ENCODE assay signal across 35 cellular contexts in the genomic region with DNA sequence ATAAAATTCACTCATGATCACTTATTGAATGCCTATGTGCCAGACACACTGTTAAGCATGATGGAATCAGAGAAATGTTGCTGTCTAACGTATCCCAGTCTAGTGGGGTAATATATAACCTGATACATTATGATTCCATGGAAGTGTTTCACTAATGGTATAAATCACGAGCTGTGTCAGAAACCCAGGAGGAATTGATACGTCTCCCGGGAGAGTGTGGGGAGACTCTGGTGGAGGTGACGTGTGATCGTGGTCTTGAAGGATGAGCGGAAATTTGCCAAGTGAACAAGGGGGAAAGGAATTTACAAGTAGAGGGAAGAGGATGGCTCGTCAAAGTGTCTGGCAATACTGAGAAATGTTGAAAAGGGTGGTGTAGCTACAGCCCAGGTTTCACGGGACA. TPM values are rescaled to one million over a fixed set of nuclear protein-coding genes. Genes with fewer than 3 reads are reported as not detected.
DNase-seq lines count a peak whose midpoint lies in the region; ATAC-seq, FAIRE-seq and TF ChIP-seq lines count a peak whose summit lies in the region.
"Had no signal": no experiment of that assay in that cellular context is flagged by ENCODE, and none has a peak within 500 bp of the region (broad histone marks: within the 10 kb centered on the region; RNA-seq: fewer than 3 reads in every experiment).

No MANE protein-coding gene starts in this region.

- H3K9me3 ChIP-seq in H1 (ENCODE audit: insufficient read depth in 2 of 2, low read depth in 1 of 2, low read length in 1 of 2), result no peaks in the 10 kb centered on the region
- no peaks in the 10 kb centered on the region for H3K9me3 ChIP-seq in osteoblast (ENCODE audit: low read depth, low read length)

- no peak for FAIRE-seq in H1 (lab: Jason Lieb, UNC)
- FAIRE-seq: A204.1, colon, GM12891 had no signal

- 95% methylated on average over 9 of the region's 9 CpGs; no CpG with 5 or more reads in 1 of the 2 experiments for WGBS in H1 (ENCODE audit: extremely low coverage in 1 of 2, insufficient coverage in 1 of 2, insufficient read length in 1 of 2, insufficient replicate concordance in 2 of 2, low coverage in 1 of 2, low lambda C conversion rate in 2 of 2, missing lambda C conversion rate in 1 of 2), 2 experiments

- H4K20me1 ChIP-seq in H1 (replicated peaks in 1 of 2; ENCODE audit: control insufficient read depth in 1 of 2, insufficient read depth in 2 of 2, low read length in 2 of 2), result no peaks in the 10 kb centered on the region
- no peaks in the 10 kb centered on the region for H4K20me1 ChIP-seq in osteoblast (ENCODE audit: insufficient read depth, low read length)

- CTCF ChIA-PET in H1 (lab: Charles Lee; ENCODE audit: partially characterized antibody), result interaction anchor here (0.6 to 3.2 kb wide), 4 partner anchors 11 to 157 kb away, joined by 3 to 20 read pairs (median 3); a partner anchor contains a TSS

- peaks cover 10% of the 10 kb centered on the region for H3K4me1 Mint-ChIP-seq in stimulated activated naive CD8-positive, alpha-beta T cell treated with anti-CD3 and anti-CD28 coated beads, Interleukin-15, amount 100 ng/mL, for 72 hours

- H3K4me2 ChIP-seq in H1 (ENCODE audit: insufficient read depth in 1 of 2, low read depth in 2 of 2, low read length in 2 of 2) (no peak overlapping the region), osteoblast (ENCODE audit: insufficient read depth, low read length) (peak overlapping the region; percentile 57)
- H3K4me2 ChIP-seq: KMS-11, neural progenitor cell had no signal

- no peak for TF ChIP-seq EP300 in H1 (IDR thresholded peaks at IDR 0.05; ENCODE audit: borderline replicate concordance in 1 of 2, low read depth in 2 of 2, low read length in 2 of 2)

- TF ChIP-seq POLR2A in H1 (IDR thresholded peaks at IDR 0.05; ENCODE audit: control extremely low read depth in 1 of 2, low read depth in 2 of 2, low read length in 2 of 2), result no peak

- no peak overlapping the region for H2BK5ac ChIP-seq in H1 (ENCODE audit: low read depth, low read length)

- H3K36me3 ChIP-seq in H1 (ENCODE audit: control insufficient read depth in 2 of 4, insufficient read depth in 4 of 4, low read length in 3 of 4) (no peaks in the 10 kb centered on the region), osteoblast (ENCODE audit: insufficient read depth, low read length) (no peaks in the 10 kb centered on the region)
- H3K36me3 ChIP-seq: neural progenitor cell, WERI-Rb-1 had no signal

- H3K18ac ChIP-seq in H1 (ENCODE audit: extremely low read depth, low read length), result no peak overlapping the region

- H3K27me3 Mint-ChIP-seq in stimulated activated naive CD8-positive, alpha-beta T cell treated with anti-CD3 and anti-CD28 coated beads, Interleukin-15, amount 100 ng/mL, for 72 hours, result peaks cover 6% of the 10 kb centered on the region
- H3K27me3 Mint-ChIP-seq: activated naive CD8-positive, alpha-beta T cell treated with anti-CD3 and anti-CD28 coated beads for 36 hours had no signal

- H2BK20ac ChIP-seq in H1 (ENCODE audit: low read length), result no peak overlapping the region

- no peak overlapping the region for H3K4me3 Mint-ChIP-seq in stimulated activated naive CD8-positive, alpha-beta T cell treated with anti-CD3 and anti-CD28 coated beads, Interleukin-15, amount 100 ng/mL, for 72 hours
- H3K4me3 Mint-ChIP-seq: activated naive CD8-positive, alpha-beta T cell treated with anti-CD3 and anti-CD28 coated beads for 36 hours; B cell; memory B cell; neural progenitor cell; T-helper 2 cell treated with Interferon-gamma antibody and Interleukin-4, amounts not matched to agents 5 μg/mL and 100 μg/mL, for 36 hours had no signal

- no peak overlapping the region for H3K27ac Mint-ChIP-seq in stimulated activated naive CD8-positive, alpha-beta T cell treated with anti-CD3 and anti-CD28 coated beads, Interleukin-15, amount 100 ng/mL, for 72 hours
- H3K27ac Mint-ChIP-seq: activated naive CD8-positive, alpha-beta T cell treated with anti-CD3 and anti-CD28 coated beads for 36 hours; B cell; memory B cell; T-helper 2 cell treated with Interferon-gamma antibody and Interleukin-4, amounts not matched to agents 5 μg/mL and 100 μg/mL, for 36 hours had no signal

- H2BK120ac ChIP-seq in H1 (replicated peaks; ENCODE audit: low read depth, low read length), result no peak overlapping the region

- H3K56ac ChIP-seq in H1 (replicated peaks; ENCODE audit: insufficient read length, low read depth, low read length), result no peak overlapping the region

- H2AFZ ChIP-seq in H1 (ENCODE audit: low read length), result no peak overlapping the region
- H2AFZ ChIP-seq in osteoblast (ENCODE audit: low read length), result no peak overlapping the region
- H2AFZ ChIP-seq: neural progenitor cell had no signal

- TF ChIP-seq CTCF in H1 (IDR thresholded peaks at IDR 0.05; ENCODE audit: control extremely low read depth in 1 of 3, insufficient read depth in 1 of 3, low read depth in 1 of 3, low read length in 3 of 3), result no peak
- TF ChIP-seq CTCF in osteoblast (IDR thresholded peaks at IDR 0.05; ENCODE audit: extremely low read depth, low read depth, low read length), result no peak

- no peaks in the 10 kb centered on the region; the same call in 1 of the 2 replicates for H3K79me1 ChIP-seq in H1 (ENCODE audit: low read depth, low read length)

- H3K4ac ChIP-seq in H1 (replicated peaks; ENCODE audit: insufficient read length, low read depth, low read length), result no peak overlapping the region

- intact Hi-C loops in sciatic nerve (cut with DNase I), result loop anchor here (10.0 kb wide), 1 partner anchor 239 kb away; no protein-coding TSS in a partner anchor

- no peak overlapping the region for H3K9ac ChIP-seq in H1 (replicated peaks in 1 of 4; ENCODE audit: extremely low read depth in 1 of 4, low read depth in 3 of 4, low read length in 3 of 4)
- H3K9ac ChIP-seq: KMS-11, neural progenitor cell had no signal

- H3K79me2 ChIP-seq in H1 (ENCODE audit: control insufficient read depth in 1 of 2, insufficient read depth in 2 of 2, low read length in 2 of 2) (no peaks in the 10 kb centered on the region), osteoblast (ENCODE audit: insufficient read depth, low read length) (no peaks in the 10 kb centered on the region)

- no peak for TF ChIP-seq RAD21 in H1 (IDR thresholded peaks at IDR 0.05 in 1 of 2, conservative IDR thresholded peaks at IDR 0.05 in 1 of 2; ENCODE audit: low read depth in 2 of 2, low read length in 2 of 2)

- peaks cover 2 to 6% (median 3%) of the 10 kb centered on the region in 4 experiments; a peak in 4 of 7 replicates for H3K4me1 ChIP-seq in H1 (replicated peaks in 1 of 4; ENCODE audit: control insufficient read depth in 3 of 4, insufficient read depth in 4 of 4, low read length in 3 of 4)
- H3K4me1 ChIP-seq in osteoblast (ENCODE audit: insufficient read depth, low read length), result peaks cover 25% of the 10 kb centered on the region

- peak; percentile 9 for ATAC-seq in stimulated activated naive CD8-positive, alpha-beta T cell treated with anti-CD3 and anti-CD28 coated beads, Interleukin-15, amount 100 ng/mL, for 72 hours
- no peak for ATAC-seq in stimulated activated naive CD8-positive, alpha-beta T cell treated with anti-CD3 and anti-CD28 coated beads, Interleukin-15, Interleukin-2, amounts not matched to agents 100 U/mL and 50 U/mL, for 24 hours
- ATAC-seq in GM21619 (IDR thresholded peaks at IDR 0.05; ENCODE audit: unreplicated experiment) (no peak), sciatic nerve (no peak)
- ATAC-seq: left lobe of liver, right cardiac atrium had no signal

- no peak overlapping the region for H4K8ac ChIP-seq in H1 (ENCODE audit: extremely low read depth, insufficient read depth, low read length)

- no peaks in the 10 kb centered on the region for H3K9me3 Mint-ChIP-seq in stimulated activated naive CD8-positive, alpha-beta T cell treated with anti-CD3 and anti-CD28 coated beads, Interleukin-15, amount 100 ng/mL, for 72 hours
- H3K9me3 Mint-ChIP-seq: activated naive CD8-positive, alpha-beta T cell treated with anti-CD3 and anti-CD28 coated beads for 36 hours; CD4-positive, alpha-beta memory T cell; memory B cell; T-helper 2 cell treated with Interferon-gamma antibody and Interleukin-4, amounts not matched to agents 5 μg/mL and 100 μg/mL, for 36 hours had no signal

- H3K4me3 ChIP-seq in H1 (ENCODE audit: extremely low read depth in 1 of 4, insufficient read depth in 2 of 4, low read depth in 3 of 4, low read length in 4 of 4) (no peak overlapping the region), osteoblast (ENCODE audit: insufficient read depth, low read length) (no peak overlapping the region)
- H3K4me3 ChIP-seq: neural progenitor cell had no signal

- no peak overlapping the region; the same call in 1 of the 2 replicates for H2AK5ac ChIP-seq in H1 (ENCODE audit: low read depth, low read length)

- H3K27ac ChIP-seq in H1 (ENCODE audit: low read depth, low read length) (no peak overlapping the region), osteoblast (ENCODE audit: low read depth, low read length) (no peak overlapping the region)
- H3K27ac ChIP-seq: KMS-11, neural progenitor cell, WERI-Rb-1 had no signal

- H2BK12ac ChIP-seq in H1 (ENCODE audit: low read depth, low read length), result peak overlapping the region; percentile 5; the same call in 1 of the 2 replicates

- H4K91ac ChIP-seq in H1 (replicated peaks; ENCODE audit: insufficient read length, low read length), result no peak overlapping the region

- H3K14ac ChIP-seq in H1 (ENCODE audit: insufficient read length), result no peak overlapping the region

- no peaks in the 10 kb centered on the region for H3K23me2 ChIP-seq in H1 (ENCODE audit: low read depth, low read length)

- H3K27me3 ChIP-seq in H1 (replicated peaks in 1 of 4; ENCODE audit: control insufficient read depth in 3 of 4, extremely low read depth in 1 of 4, insufficient read depth in 3 of 4, low read length in 3 of 4), result no peaks in the 10 kb centered on the region
- no peaks in the 10 kb centered on the region for H3K27me3 ChIP-seq in osteoblast (ENCODE audit: insufficient read depth, low read length)
- H3K27me3 ChIP-seq: neural progenitor cell had no signal

- POLR2A ChIA-PET in H1 (lab: Charles Lee; ENCODE audit: partially characterized antibody), result interaction anchor here (2.7 kb wide), 1 partner anchor 57 kb away, joined by 9 read pairs; a partner anchor contains a TSS

- DNase-seq in stimulated activated naive CD8-positive, alpha-beta T cell treated with anti-CD3 and anti-CD28 coated beads, Interleukin-15, amount 100 ng/mL, for 72 hours, result no peak
- DNase-seq in stimulated activated naive CD8-positive, alpha-beta T cell treated with anti-CD3 and anti-CD28 coated beads, Interleukin-15, Interleukin-2, amounts not matched to agents 100 U/mL and 50 U/mL, for 24 hours, result no peak
- DNase-seq in H1 (ENCODE audit: low read depth in 1 of 2, low spot score in 2 of 2) (no peak), osteoblast (ENCODE audit: insufficient read length, low spot score, missing footprints) (no peak), NCI-H1105 (lab: John Stamatoyannopoulos, UW) (no peak), sciatic nerve (ENCODE audit: low spot score) (no peak)
- no peak for DNase-seq in activated CD8-positive, alpha-beta memory T cell treated with anti-CD3 and anti-CD28 coated beads for 24 hours
- DNase-seq: activated CD4-positive, alpha-beta T cell treated with anti-CD3 and anti-CD28 coated beads for 48 hours; activated effector memory CD4-positive, alpha-beta T cell treated with Interleukin-2 at 50 U/mL for 16 hours; activated naive CD8-positive, alpha-beta T cell treated with anti-CD3 and anti-CD28 coated beads for 36 hours; activated T-cell treated with anti-CD3 and anti-CD28 coated beads, Interleukin-2, amount 50 U/mL, for 1 hour; anterior cingulate cortex; CD4-positive, alpha-beta memory T cell; H7; hypothalamus; MM.1S; NCI-H1417; NCI-H2029; NCI-H226; right cardiac atrium; Right ventricle myocardium superior; stimulated activated CD4-positive, alpha-beta T cell treated with anti-CD3 and anti-CD28 coated beads, Interleukin-12 subunit alpha, Interleukin-12 subunit beta, amount 100 ng/mL, for 4 hours; stimulated activated CD4-positive, alpha-beta T cell treated with anti-CD3 and anti-CD28 coated beads, Interleukin-2, amount 100 ng/mL, for 48 hours; trophoblast cell; WERI-Rb-1 had no signal

- no peak overlapping the region for H3K23ac ChIP-seq in H1 (ENCODE audit: insufficient read length)

- no peak overlapping the region for H4K5ac ChIP-seq in H1 (ENCODE audit: insufficient read length, low read depth, low read length)

- H2BK15ac ChIP-seq in H1 (ENCODE audit: low read length), result peak overlapping the region; percentile 21; the same call in 1 of the 2 replicates

RNA-seq across cellular contexts. Expression of a gene that starts 26.4 kb away (rescaled TPM):
- total RNA-seq in H1 (2021; fragmentation: NEBNext Ultra II Directional; extraction: Animal tissue kit (Norgen Biotek cat#: 25700)), result 6.1 and 8.9 TPM in 2 replicates
- polyA plus RNA-seq in H1 (2011; rRNA removed), result 2.0 and 2.5 TPM in 2 replicates
- polyA plus RNA-seq in H1 (2011; cell fraction: cytosol; rRNA removed), result 1.9 TPM
- polyA plus RNA-seq in H1 (2011; cell fraction: nucleus; rRNA removed), result 1.2 TPM
- 4.0 to 6.1 TPM (median 5.3 TPM) in 4 replicates for polyA plus RNA-seq in H1 (2012, experiment 1 of 2)
- 2.4 TPM for polyA plus RNA-seq in H1 (2012, experiment 2 of 2)
- polyA plus RNA-seq in H1 (2013, experiment 1 of 2), result 14.7 TPM
- 15.8 TPM for polyA plus RNA-seq in H1 (2013, experiment 2 of 2)
- 1.4 and 2.6 TPM in 2 replicates for polyA minus RNA-seq in H1 (2011; rRNA and poly(A)+ RNA removed)
- polyA minus RNA-seq in H1 (2011; cell fraction: cytosol; rRNA and poly(A)+ RNA removed), result 1.6 TPM
- polyA minus RNA-seq in H1 (2011; cell fraction: nucleus; rRNA and poly(A)+ RNA removed), result 0.90 TPM
- total RNA-seq in osteoblast (3.3 and 4.7 TPM in 2 replicates), sciatic nerve (19.8 TPM)

RNA-seq across cellular contexts. Expression of a gene that starts 33.3 kb away (rescaled TPM):
- 15.4 and 17.4 TPM in 2 replicates for total RNA-seq in H1 (2021; fragmentation: NEBNext Ultra II Directional; extraction: Animal tissue kit (Norgen Biotek cat#: 25700))
- 8.3 and 14.4 TPM in 2 replicates for polyA plus RNA-seq in H1 (2011; rRNA removed)
- polyA plus RNA-seq in H1 (2011; cell fraction: cytosol; rRNA removed), result 10.0 TPM
- 16.9 TPM for polyA plus RNA-seq in H1 (2011; cell fraction: nucleus; rRNA removed)
- polyA plus RNA-seq in H1 (2012, experiment 1 of 2), result 9.3 to 12.7 TPM (median 11.1 TPM) in 4 replicates
- polyA plus RNA-seq in H1 (2012, experiment 2 of 2), result 9.4 TPM
- polyA plus RNA-seq in H1 (2013, experiment 1 of 2), result 8.2 TPM
- polyA plus RNA-seq in H1 (2013, experiment 2 of 2), result 8.7 TPM
- polyA minus RNA-seq in H1 (2011; rRNA and poly(A)+ RNA removed), result 15.7 and 16.0 TPM in 2 replicates
- 12.9 TPM for polyA minus RNA-seq in H1 (2011; cell fraction: cytosol; rRNA and poly(A)+ RNA removed)
- polyA minus RNA-seq in H1 (2011; cell fraction: nucleus; rRNA and poly(A)+ RNA removed), result 15.9 TPM
- total RNA-seq in osteoblast (14.8 and 20.0 TPM in 2 replicates), sciatic nerve (35.8 TPM)

RNA-seq across cellular contexts. Expression of a gene that starts 56.8 kb away (rescaled TPM):
- total RNA-seq in H1 (2021; fragmentation: NEBNext Ultra II Directional; extraction: Animal tissue kit (Norgen Biotek cat#: 25700)), result 73.2 and 74.0 TPM in 2 replicates
- polyA plus RNA-seq in H1 (2011; rRNA removed), result 53.6 and 58.1 TPM in 2 replicates
- polyA plus RNA-seq in H1 (2011; cell fraction: cytosol; rRNA removed), result 41.0 TPM
- 90.8 TPM for polyA plus RNA-seq in H1 (2011; cell fraction: nucleus; rRNA removed)
- polyA plus RNA-seq in H1 (2012, experiment 1 of 2), result 29.7 to 43.9 TPM (median 37.3 TPM) in 4 replicates
- polyA plus RNA-seq in H1 (2012, experiment 2 of 2), result 1.2 TPM
- polyA plus RNA-seq in H1 (2013, experiment 1 of 2), result 38.9 TPM
- polyA plus RNA-seq in H1 (2013, experiment 2 of 2), result 39.7 TPM
- polyA minus RNA-seq in H1 (2011; rRNA and poly(A)+ RNA removed), result 307 and 385 TPM in 2 replicates
- polyA minus RNA-seq in H1 (2011; cell fraction: cytosol; rRNA and poly(A)+ RNA removed), result 116 TPM
- polyA minus RNA-seq in H1 (2011; cell fraction: nucleus; rRNA and poly(A)+ RNA removed), result 226 TPM
- total RNA-seq in osteoblast, result 42.7 and 46.7 TPM in 2 replicates
- 56.1 TPM for total RNA-seq in sciatic nerve
